5 cellular contexts compared by ENCODE assay signal in the genomic region with DNA sequence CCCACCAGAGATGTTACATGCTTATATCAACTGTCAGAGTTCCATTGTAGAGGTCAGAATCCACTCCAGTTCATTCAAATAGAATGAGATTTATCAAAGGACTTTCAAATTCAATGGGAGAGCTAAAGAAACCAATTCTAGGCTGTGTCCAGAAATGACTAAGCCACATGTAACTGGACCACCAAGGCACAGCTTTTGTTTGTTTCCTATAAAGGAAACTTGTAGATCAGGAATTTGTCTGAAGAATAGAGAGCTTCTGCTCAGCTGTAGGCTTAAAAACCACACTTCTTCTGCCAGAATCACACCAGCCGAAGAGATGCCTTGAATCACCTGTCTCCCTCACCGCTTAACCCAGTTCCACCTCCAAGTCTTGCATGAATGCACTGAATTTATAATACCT.
"Had no signal": no experiment of that assay in that cellular context is flagged by ENCODE, and none has a peak within 500 bp of the region (broad histone marks: within the 10 kb centered on the region; RNA-seq: fewer than 3 reads in every experiment).

No MANE protein-coding gene starts in this region.

- H3K4me2 ChIP-seq: GM23338 had no signal

- H2AFZ ChIP-seq: GM23338 had no signal

- H3K4me3 ChIP-seq: GM23338, K562 had no signal

- ATAC-seq: GM23338, K562 had no signal

- DNase-seq: H9, HCEC 1CT, IMR-90 had no signal
